Comparison of ENCODE assay signal across 13 cellular contexts in genomic region chr10:8058274-8059111, GRCh38. TPM values are rescaled to one million over a fixed set of nuclear protein-coding genes. Genes with fewer than 3 reads are reported as not detected.
A peak's percentile ranks its signal among the peaks of the same experiment; 100 is the strongest.
DNase-seq lines count a peak whose midpoint lies in the region; ATAC-seq and TF ChIP-seq lines count a peak whose summit lies in the region.
"Had no signal": no experiment of that assay in that cellular context is flagged by ENCODE, and none has a peak within 500 bp of the region (broad histone marks: within the 10 kb centered on the region; RNA-seq: fewer than 3 reads in every experiment).

No MANE protein-coding gene starts in this region.

- H3F3A ChIP-seq in SK-N-SH (replicated peaks; ENCODE audit: insufficient read depth): peaks cover 41% of the 10 kb centered on the region

- peaks cover 79% of the 10 kb centered on the region for H3K4me1 Mint-ChIP-seq in WTC11

- POLR2A ChIA-PET in SK-N-SH (lab: Yijun Ruan, JAX): interaction anchor here (0.6 to 5.3 kb wide), 8 partner anchors 8 to 1181 kb away, joined by 3 to 33 read pairs (median 8); no protein-coding TSS in a partner anchor
- POLR2A ChIA-PET in WTC11 (lab: Charles Lee): no interaction called here

- CTCF ChIA-PET in SK-N-SH (lab: Yijun Ruan, JAX): interaction anchor here (0.6 to 2.1 kb wide), 7 partner anchors 13 to 1246 kb away, joined by 3 to 9 read pairs (median 3); no protein-coding TSS in a partner anchor
- CTCF ChIA-PET in WTC11 (lab: Charles Lee): interaction anchor here (0.5 to 1.4 kb wide), 4 partner anchors 13 to 462 kb away, joined by 3 to 5 read pairs (median 4); no protein-coding TSS in a partner anchor

- H3K9me3 ChIP-seq in SK-N-SH (no peaks in the 10 kb centered on the region), iPS-20b (ENCODE audit: insufficient read depth, low read depth, low read length) (peaks cover 3% of the 10 kb centered on the region; the same call in 1 of the 2 replicates), psoas muscle (no peaks in the 10 kb centered on the region)
- H3K9me3 ChIP-seq: neutrophil had no signal

- H3K9ac ChIP-seq in SK-N-SH (peak overlapping the region; percentile 96), iPS-20b (ENCODE audit: low read depth, low read length) (no peak overlapping the region)

- H4K20me1 ChIP-seq in SK-N-SH (ENCODE audit: insufficient read depth): peaks cover 53% of the 10 kb centered on the region

- H3K27me3 ChIP-seq in SK-N-SH (ENCODE audit: insufficient read depth) (no peaks in the 10 kb centered on the region), iPS-20b (ENCODE audit: insufficient read depth, low read length) (peaks cover 100% of the 10 kb centered on the region), psoas muscle (ENCODE audit: insufficient read depth in 3 of 3, low read length in 2 of 3) (peaks cover 0 to 94% (median 26%) of the 10 kb centered on the region in 3 donors)

- H3K36me3 ChIP-seq in SK-N-SH (replicated peaks in 1 of 2; ENCODE audit: control insufficient read depth in 1 of 2, insufficient read depth in 2 of 2, low read length in 1 of 2) (peaks cover 58 to 59% of the 10 kb centered on the region in 2 experiments), iPS-20b (ENCODE audit: insufficient read depth, low read depth, low read length) (no peaks in the 10 kb centered on the region), psoas muscle (ENCODE audit: insufficient read depth in 1 of 2, low read depth in 1 of 2) (no peaks in the 10 kb centered on the region)
- H3K36me3 ChIP-seq: neutrophil had no signal

- peak overlapping the region; percentile 86 to 92 for H3K4me3 ChIP-seq in SK-N-SH (ENCODE audit: low read depth in 2 of 2, low read length in 1 of 2)
- peak overlapping the region; percentile 46 for H3K4me3 ChIP-seq in iPS-20b (ENCODE audit: low read length)
- H3K4me3 ChIP-seq in psoas muscle: peak overlapping the region; percentile 11
- H3K4me3 ChIP-seq in coronary artery: no peak overlapping the region

- ATAC-seq in SK-N-SH treated with all-trans-retinoic acid at 6 μM for 48 hours (no peak), WTC11 (no peak), psoas muscle (no peak), GM19395 (IDR thresholded peaks at IDR 0.05; ENCODE audit: unreplicated experiment) (no peak)

- H3K9me3 Mint-ChIP-seq in WTC11: no peaks in the 10 kb centered on the region

- TF ChIP-seq RAD21 in SK-N-SH (IDR thresholded peaks at IDR 0.05; ENCODE audit: low read length): no peak

- no peak overlapping the region for H2AFZ ChIP-seq in SK-N-SH (ENCODE audit: low read depth)

- H3K27ac ChIP-seq in SK-N-SH (ENCODE audit: low read depth in 2 of 2, low read length in 1 of 2) (peak overlapping the region; percentile 96 to 98), iPS-20b (ENCODE audit: low read length) (no peak overlapping the region), psoas muscle (no peak overlapping the region), coronary artery (no peak overlapping the region)
- H3K27ac ChIP-seq: 22Rv1, neutrophil had no signal

- intact Hi-C loops in psoas muscle (cut with DNase I): no loop called here

- H3K27me3 Mint-ChIP-seq in WTC11 (ENCODE audit: low read depth): peaks cover 97% of the 10 kb centered on the region

- 32% methylated on average over 36 of the region's 45 CpGs for WGBS in SK-N-SH (ENCODE audit: low lambda C conversion rate)
- 47 to 52% (median 49%) methylated on average over 37 to 45 of the region's 45 CpGs for WGBS in psoas muscle, 3 donors

- no peaks in the 10 kb centered on the region for H3K9me2 ChIP-seq in SK-N-SH

- H3K79me2 ChIP-seq in SK-N-SH (ENCODE audit: insufficient read depth): peaks cover 94% of the 10 kb centered on the region

- H3K4me1 ChIP-seq in SK-N-SH (ENCODE audit: control insufficient read depth in 1 of 2, insufficient read depth in 2 of 2, low read depth in 1 of 2, low read length in 1 of 2): peaks cover 13 to 48% of the 10 kb centered on the region in 2 experiments
- H3K4me1 ChIP-seq in iPS-20b (ENCODE audit: insufficient read depth, low read length): peaks cover 55% of the 10 kb centered on the region
- peaks cover 10% of the 10 kb centered on the region for H3K4me1 ChIP-seq in psoas muscle

- H3K27ac Mint-ChIP-seq in WTC11: no peak overlapping the region

- no peak for TF ChIP-seq CTCF in SK-N-SH (IDR thresholded peaks at IDR 0.05)
- TF ChIP-seq CTCF in WTC11 (IDR thresholded peaks at IDR 0.05): no peak
- TF ChIP-seq CTCF in psoas muscle (IDR thresholded peaks at IDR 0.05): no peak
- TF ChIP-seq CTCF in coronary artery (IDR thresholded peaks at IDR 0.05): no peak

- peak overlapping the region; percentile 98 for H3K4me2 ChIP-seq in SK-N-SH

- no peaks in the 10 kb centered on the region for H3K36me3 Mint-ChIP-seq in WTC11

- DNase-seq in SK-N-SH: no peak
- DNase-seq in WTC11 (ENCODE audit: low spot score): no peak
- DNase-seq in psoas muscle: no peak
- no peak for DNase-seq in hypothalamus (lab: John Stamatoyannopoulos, UW)
- no peak for DNase-seq in coronary artery (ENCODE audit: low spot score)
- DNase-seq: HCEC 1CT; NCI-H1930; stimulated activated CD4-positive, alpha-beta T cell treated with anti-CD3 and anti-CD28 coated beads, Interleukin-2, amount 100 ng/mL, for 48 hours had no signal

- no peak for TF ChIP-seq EP300 in SK-N-SH (IDR thresholded peaks at IDR 0.05; ENCODE audit: borderline replicate concordance in 1 of 2, low read depth in 1 of 2, low read length in 1 of 2)

- peak overlapping the region; percentile 60 for H3K4me3 Mint-ChIP-seq in WTC11

TF ChIP-seq in SK-N-SH, 30 proteins besides CTCF, POLR2A, EP300 and RAD21 (continues in another document):
- TF ChIP-seq NFIC (IDR thresholded peaks at IDR 0.05; ENCODE audit: borderline replicate concordance): no peak
- TF ChIP-seq POLR2AphosphoS5 (IDR thresholded peaks at IDR 0.05; ENCODE audit: low read depth, low read length): no peak
- TF ChIP-seq USF2 (IDR thresholded peaks at IDR 0.05; ENCODE audit: borderline replicate concordance, low read depth, low read length): no peak
- TF ChIP-seq RFX5 (IDR thresholded peaks at IDR 0.05; ENCODE audit: low read length): no peak

TF ChIP-seq in SK-N-SH treated with all-trans-retinoic acid at 6 μM for 48 hours, 23 proteins besides CTCF, POLR2A, EP300 and RAD21 (continues in another document):
- TF ChIP-seq CSRNP3 (CRISPR knock-in tag; IDR thresholded peaks at IDR 0.05): no peak
- no peak for TF ChIP-seq POU6F1 (CRISPR knock-in tag; IDR thresholded peaks at IDR 0.05; ENCODE audit: borderline replicate concordance, low read depth)

TF ChIP-seq in WTC11, 78 proteins besides CTCF, POLR2A, EP300 and RAD21 (continues in another document):
- TF ChIP-seq FOXP4 (CRISPR knock-in tag; IDR thresholded peaks at IDR 0.05) (no peak), MLX (CRISPR knock-in tag; IDR thresholded peaks at IDR 0.05) (no peak), OVOL2 (CRISPR knock-in tag; IDR thresholded peaks at IDR 0.05; ENCODE audit: borderline replicate concordance) (no peak), ESRRA (CRISPR knock-in tag; IDR thresholded peaks at IDR 0.05; ENCODE audit: borderline replicate concordance) (no peak), ZNF423 (CRISPR knock-in tag; IDR thresholded peaks at IDR 0.05) (peak; percentile 70; the same call in 1 of the 2 replicates)

RNA-seq across cellular contexts. Expression of gene GATA3, which starts 4.0 kb away (rescaled TPM):
- polyA plus RNA-seq in SK-N-SH (2012; rRNA removed) (5.1 and 14.3 TPM in 2 replicates), psoas muscle (1 to 10 TPM in 1 of 3 donors, under 1 TPM in 2; 0.64 to 1.2 (median 0.74) TPM)
- polyA plus RNA-seq in SK-N-SH (2012; cell fraction: cytosol; rRNA removed): 13.1 and 16.2 TPM in 2 replicates
- polyA plus RNA-seq in SK-N-SH (2012; cell fraction: nucleus; rRNA removed): 24.8 and 29.4 TPM in 2 replicates
- total RNA-seq in WTC11 (2021) (0.60 to 0.89 TPM (median 0.72 TPM) in 3 replicates), psoas muscle (1 to 10 TPM in 2 of 4 donors, under 1 TPM in 2; 0.64 to 1.8 (median 0.89) TPM)

Comparison
In these comparisons a context has a peak if more than half of its experiments do, and no peak if none do; other contexts are left out.
1. H3K27ac ChIP-seq: peak in SK-N-SH (2 of 2); none in iPS-20b (single experiment), psoas muscle (single experiment) and coronary artery (0 of 2).